In the genomic region with DNA sequence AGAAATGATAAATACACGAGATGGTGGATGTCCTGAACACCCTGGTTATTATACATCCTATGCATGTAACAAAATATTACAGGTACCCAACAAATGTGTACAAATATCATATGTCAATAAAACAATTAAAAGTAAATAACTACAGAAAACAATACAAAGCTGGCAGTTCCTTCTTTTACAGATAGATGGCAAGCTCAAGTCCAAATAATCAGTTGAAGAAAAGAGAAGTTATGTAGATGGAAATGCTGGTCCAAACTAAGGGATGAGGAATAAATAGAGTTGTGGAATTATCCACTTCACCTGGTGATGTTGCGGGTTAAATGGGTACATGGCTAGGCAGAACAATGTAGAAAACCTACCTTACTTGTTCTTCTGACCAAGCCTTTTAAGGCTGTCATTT, we compare ENCODE assay signal across 14 cellular contexts.
DNase-seq lines count a peak whose midpoint lies in the region; ATAC-seq, FAIRE-seq and TF ChIP-seq lines count a peak whose summit lies in the region.
"Had no signal": no experiment of that assay in that cellular context is flagged by ENCODE, and none has a peak within 500 bp of the region (broad histone marks: within the 10 kb centered on the region; RNA-seq: fewer than 3 reads in every experiment).

No MANE protein-coding gene starts in this region.

- H3K27me3 ChIP-seq in AG04450 (ENCODE audit: control insufficient read depth, insufficient read depth, low read length) (no peaks in the 10 kb centered on the region), RWPE2 (ENCODE audit: insufficient read depth, poor library complexity, severe bottlenecking) (no peaks in the 10 kb centered on the region)
- H3K27me3 ChIP-seq: Peyer's patch, vagina had no signal

- no peak overlapping the region for H3K27ac ChIP-seq in AG04450 (ENCODE audit: low read depth, low read length)
- no peak overlapping the region for H3K27ac ChIP-seq in RWPE2 (ENCODE audit: poor library complexity, severe bottlenecking)
- H3K27ac ChIP-seq: Peyer's patch, vagina had no signal

- peak; percentile 47 for TF ChIP-seq CTCF in AG04450 (IDR thresholded peaks at IDR 0.05; ENCODE audit: low read depth, low read length)
- peak; percentile 34 for TF ChIP-seq CTCF in RWPE2 (IDR thresholded peaks at IDR 0.05; ENCODE audit: poor library complexity, severe bottlenecking)
- TF ChIP-seq CTCF in fibroblast of villous mesenchyme (IDR thresholded peaks at IDR 0.05; ENCODE audit: insufficient read depth, low read depth, low read length), result peak; percentile 34

- no peaks in the 10 kb centered on the region for H3K4me1 ChIP-seq in RWPE2 (ENCODE audit: insufficient read depth, poor library complexity, severe bottlenecking)
- H3K4me1 ChIP-seq: Peyer's patch, vagina had no signal

- no peak for DNase-seq in AG04450 (ENCODE audit: low read depth, low spot score)
- no peak for DNase-seq in H54 (ENCODE audit: insufficient read length, low spot score)
- no peak for DNase-seq in RWPE2 (ENCODE audit: low spot score)
- no peak for DNase-seq in fibroblast of villous mesenchyme (ENCODE audit: low read depth)
- no peak for DNase-seq in NCI-H1417 (lab: John Stamatoyannopoulos, UW)
- no peak for DNase-seq in frontal cortex (ENCODE audit: low spot score in 2 of 2)
- DNase-seq in stimulated activated CD4-positive, alpha-beta T cell treated with anti-CD3 and anti-CD28 coated beads, Interleukin-2, amount 100 ng/mL, for 48 hours, result no peak
- no peak for DNase-seq in 8988T
- DNase-seq: amniotic stem cell; CD8-positive, alpha-beta T cell; naive thymus-derived CD4-positive, alpha-beta T cell; Peyer's patch; stimulated activated CD8-positive, alpha-beta memory T cell treated with anti-CD3 and anti-CD28 coated beads, Interleukin-4, amount 100 ng/mL, for 48 hours had no signal

- no peaks in the 10 kb centered on the region for H3K36me3 ChIP-seq in RWPE2 (ENCODE audit: low read depth)
- H3K36me3 ChIP-seq: Peyer's patch, vagina had no signal

- POLR2A ChIA-PET in AG04450 (lab: Yijun Ruan, JAX), result interaction anchor here (0.6 kb wide), 1 partner anchor 397 kb away, joined by 3 read pairs; the partner anchor contains the start of gene TXN

- no peak for ATAC-seq in RWPE2 (ENCODE audit: low read depth)
- ATAC-seq: CD8-positive, alpha-beta T cell; naive thymus-derived CD4-positive, alpha-beta T cell had no signal

- FAIRE-seq in H54 (lab: Jason Lieb, UNC), result peak; percentile 36
- no peak for FAIRE-seq in frontal cortex (lab: Jason Lieb, UNC)

- no peak for TF ChIP-seq POLR2A in H54 (IDR thresholded peaks at IDR 0.05; ENCODE audit: low read depth, low read length)

- CTCF ChIA-PET in AG04450 (lab: Charles Lee), result interaction anchor here (1.0 to 2.3 kb wide), 6 partner anchors 9 to 44 kb away, joined by 3 to 11 read pairs (median 6); no protein-coding TSS in a partner anchor

- no peak overlapping the region for H3K4me3 ChIP-seq in AG04450 (ENCODE audit: low read depth, low read length)
- no peak overlapping the region for H3K4me3 ChIP-seq in RWPE2 (ENCODE audit: severe bottlenecking)
- no peak overlapping the region for H3K4me3 ChIP-seq in fibroblast of villous mesenchyme (ENCODE audit: low read depth, low read length)
- H3K4me3 ChIP-seq: Peyer's patch, vagina had no signal

- H3K9me3 ChIP-seq in AG04450 (ENCODE audit: control insufficient read depth, insufficient read depth, low read length), result no peaks in the 10 kb centered on the region
- H3K9me3 ChIP-seq in RWPE2 (ENCODE audit: severe bottlenecking), result no peaks in the 10 kb centered on the region
- H3K9me3 ChIP-seq: Peyer's patch, vagina had no signal
